In the genomic region with DNA sequence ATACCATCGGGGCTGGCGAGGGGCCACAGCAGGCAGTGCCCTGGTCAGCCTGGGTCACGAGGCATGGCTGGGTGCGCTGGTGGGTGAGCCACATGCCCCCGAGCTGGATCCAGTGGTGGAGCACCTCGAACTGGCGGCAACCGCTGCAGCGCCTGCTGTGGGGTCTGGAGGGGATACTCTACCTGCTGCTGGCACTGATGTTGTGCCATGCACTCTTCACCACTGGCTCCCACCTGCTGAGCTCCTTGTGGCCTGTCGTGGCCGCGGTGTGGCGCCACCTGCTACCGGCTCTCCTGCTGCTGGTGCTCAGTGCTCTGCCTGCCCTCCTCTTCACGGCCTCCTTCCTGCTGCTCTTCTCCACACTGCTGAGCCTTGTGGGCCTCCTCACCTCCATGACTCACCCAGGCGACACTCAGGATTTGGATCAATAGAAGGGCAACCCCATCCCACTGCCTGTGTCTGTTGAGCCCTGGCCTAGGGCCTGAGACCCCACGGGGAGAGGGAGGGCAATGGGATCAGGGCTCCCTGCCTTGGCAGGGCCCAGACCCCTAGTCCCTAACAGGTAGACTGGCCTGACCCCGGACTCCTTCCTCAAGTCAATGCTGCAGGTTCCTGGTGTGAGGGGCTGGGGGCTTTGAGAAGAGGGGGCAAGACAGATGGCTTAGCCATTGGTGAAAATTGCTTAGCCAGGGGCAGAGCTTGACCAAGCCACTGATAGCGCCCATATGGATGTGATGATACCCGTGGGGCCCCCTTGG, we compare ENCODE assay signal across 13 cellular contexts. TPM values are rescaled to one million over a fixed set of nuclear protein-coding genes. Genes with fewer than 3 reads are reported as not detected.
A peak's percentile ranks its signal among the peaks of the same experiment; 100 is the strongest.
DNase-seq lines count a peak whose midpoint lies in the region; ATAC-seq and TF ChIP-seq lines count a peak whose summit lies in the region.
"Had no signal": no experiment of that assay in that cellular context is flagged by ENCODE, and none has a peak within 500 bp of the region (broad histone marks: within the 10 kb centered on the region; RNA-seq: fewer than 3 reads in every experiment).

No MANE protein-coding gene starts in this region.

- TF ChIP-seq EP300 in SK-N-SH (IDR thresholded peaks at IDR 0.05; ENCODE audit: borderline replicate concordance in 1 of 2, low read depth in 1 of 2, low read length in 1 of 2) = no peak

- CTCF ChIA-PET in SK-N-SH (lab: Yijun Ruan, JAX) = no interaction called here

- no peak for TF ChIP-seq POLR2A in body of pancreas (IDR thresholded peaks at IDR 0.05)

- H3K27ac ChIP-seq in SK-N-SH (ENCODE audit: low read depth in 2 of 2, low read length in 1 of 2) (no peak overlapping the region), body of pancreas (no peak overlapping the region)
- H3K27ac ChIP-seq: esophagus squamous epithelium, ovary, upper lobe of left lung had no signal

- H3K4me3 ChIP-seq in SK-N-SH (ENCODE audit: low read depth in 2 of 2, low read length in 1 of 2) (no peak overlapping the region), body of pancreas (no peak overlapping the region)
- H3K4me3 ChIP-seq: esophagus squamous epithelium, ovary, upper lobe of left lung had no signal

- no peak for ATAC-seq in SK-N-SH treated with all-trans-retinoic acid at 6 μM for 48 hours
- no peak for ATAC-seq in body of pancreas

- H3K36me3 Mint-ChIP-seq in osteocyte (ENCODE audit: unreplicated experiment) = no peaks in the 10 kb centered on the region

- H3K9me2 ChIP-seq in SK-N-SH = no peaks in the 10 kb centered on the region

- POLR2A ChIA-PET in SK-N-SH (lab: Yijun Ruan, JAX) = no interaction called here

- H3K79me2 ChIP-seq in SK-N-SH (ENCODE audit: insufficient read depth) = no peaks in the 10 kb centered on the region

- H3K9me3 ChIP-seq in SK-N-SH = peaks cover 7% of the 10 kb centered on the region
- H3K9me3 ChIP-seq in body of pancreas = no peaks in the 10 kb centered on the region
- H3K9me3 ChIP-seq: ovary, upper lobe of left lung had no signal

- no peak overlapping the region for H3K9ac ChIP-seq in SK-N-SH

- H3K4me1 ChIP-seq in SK-N-SH (ENCODE audit: control insufficient read depth in 1 of 2, insufficient read depth in 2 of 2, low read depth in 1 of 2, low read length in 1 of 2) (peaks cover 12 to 18% of the 10 kb centered on the region in 2 experiments; a peak in 2 of 4 replicates), body of pancreas (peaks cover 4% of the 10 kb centered on the region)

- H3K27me3 ChIP-seq in SK-N-SH (ENCODE audit: insufficient read depth) = no peaks in the 10 kb centered on the region
- peaks cover 0 to 10% of the 10 kb centered on the region in 2 donors for H3K27me3 ChIP-seq in body of pancreas
- H3K27me3 ChIP-seq: ovary had no signal

- no peaks in the 10 kb centered on the region for H4K20me1 ChIP-seq in SK-N-SH (ENCODE audit: insufficient read depth)

- H3F3A ChIP-seq in SK-N-SH (replicated peaks; ENCODE audit: insufficient read depth) = peaks cover 13% of the 10 kb centered on the region

- WGBS in SK-N-SH (ENCODE audit: low lambda C conversion rate) = 85% methylated on average over 8 of the region's 20 CpGs
- 58 to 65% methylated on average over 9 to 20 of the region's 20 CpGs for WGBS in body of pancreas, 2 donors

- intact Hi-C loops in body of pancreas (cut with DNase I) = no loop called here

- no peak overlapping the region for H3K4me3 Mint-ChIP-seq in osteocyte (ENCODE audit: unreplicated experiment)
- H3K4me3 Mint-ChIP-seq: activated CD4-positive, alpha-beta T cell treated with anti-CD3 and anti-CD28 coated beads, Interleukin-2, amount 10 ng/mL, durations not matched to agents 24 days and 14 days had no signal

- H3K27ac Mint-ChIP-seq in osteocyte (ENCODE audit: unreplicated experiment) = no peak overlapping the region
- H3K27ac Mint-ChIP-seq: activated CD4-positive, alpha-beta T cell treated with anti-CD3 and anti-CD28 coated beads, Interleukin-2, amount 10 ng/mL, durations not matched to agents 24 days and 14 days had no signal

- DNase-seq in SK-N-SH = peak; percentile 14
- DNase-seq in SW480 (ENCODE audit: low spot score) = peak; percentile 27
- DNase-seq in osteocyte (ENCODE audit: extremely low spot score, unreplicated experiment) = peak; percentile 83
- no peak for DNase-seq in body of pancreas
- no peak for DNase-seq in NCI-H1105 (lab: John Stamatoyannopoulos, UW)
- DNase-seq: activated CD4-positive, alpha-beta T cell treated with anti-CD3 and anti-CD28 coated beads, Interleukin-2, amount 10 ng/mL, durations not matched to agents 24 days and 14 days; EL; esophagus squamous epithelium; NCI-H2107; ovary had no signal

- H3K36me3 ChIP-seq in SK-N-SH (replicated peaks in 1 of 2; ENCODE audit: control insufficient read depth in 1 of 2, insufficient read depth in 2 of 2, low read length in 1 of 2) (no peaks in the 10 kb centered on the region), body of pancreas (replicated peaks in 1 of 2; ENCODE audit: insufficient read depth in 1 of 2, low read depth in 2 of 2) (no peaks in the 10 kb centered on the region)
- H3K36me3 ChIP-seq: esophagus squamous epithelium, ovary, upper lobe of left lung had no signal

- H3K4me1 Mint-ChIP-seq in osteocyte (ENCODE audit: unreplicated experiment) = peaks cover 62% of the 10 kb centered on the region

- no peak overlapping the region for H3K4me2 ChIP-seq in SK-N-SH

- no peak for TF ChIP-seq RAD21 in SK-N-SH (IDR thresholded peaks at IDR 0.05; ENCODE audit: low read length)

- no peak overlapping the region for H2AFZ ChIP-seq in SK-N-SH (ENCODE audit: low read depth)

- H3K27me3 Mint-ChIP-seq in osteocyte (ENCODE audit: unreplicated experiment) = no peaks in the 10 kb centered on the region

- no peak for TF ChIP-seq CTCF in SK-N-SH (IDR thresholded peaks at IDR 0.05)
- TF ChIP-seq CTCF in osteocyte (IDR thresholded peaks at IDR 0.05) = no peak
- TF ChIP-seq CTCF in body of pancreas (IDR thresholded peaks at IDR 0.05) = no peak

- peaks cover 8% of the 10 kb centered on the region for H3K9me3 Mint-ChIP-seq in osteocyte (ENCODE audit: unreplicated experiment)

TF ChIP-seq in SK-N-SH, 30 proteins besides CTCF, POLR2A, EP300 and RAD21:
- TF ChIP-seq SIN3A (IDR thresholded peaks at IDR 0.05; ENCODE audit: borderline replicate concordance, low read depth, low read length) (no peak), MXI1 (IDR thresholded peaks at IDR 0.05; ENCODE audit: low read depth, low read length) (no peak)

TF ChIP-seq in SK-N-SH treated with all-trans-retinoic acid at 6 μM for 48 hours, 23 proteins besides CTCF, POLR2A, EP300 and RAD21 (continues in another document):
- TF ChIP-seq CSDC2 (CRISPR knock-in tag; IDR thresholded peaks at IDR 0.05) (no peak), TCF4 (CRISPR knock-in tag; IDR thresholded peaks at IDR 0.05; ENCODE audit: borderline replicate concordance) (no peak), ESRRG (CRISPR knock-in tag; IDR thresholded peaks at IDR 0.05) (no peak), OSR1 (CRISPR knock-in tag; IDR thresholded peaks at IDR 0.05) (no peak), ISL1 (CRISPR knock-in tag; IDR thresholded peaks at IDR 0.05) (no peak), ZNF8 (CRISPR knock-in tag; IDR thresholded peaks at IDR 0.05) (no peak), PPARA (CRISPR knock-in tag; IDR thresholded peaks at IDR 0.05; ENCODE audit: borderline replicate concordance) (no peak)
- TF ChIP-seq, protein P1, sequence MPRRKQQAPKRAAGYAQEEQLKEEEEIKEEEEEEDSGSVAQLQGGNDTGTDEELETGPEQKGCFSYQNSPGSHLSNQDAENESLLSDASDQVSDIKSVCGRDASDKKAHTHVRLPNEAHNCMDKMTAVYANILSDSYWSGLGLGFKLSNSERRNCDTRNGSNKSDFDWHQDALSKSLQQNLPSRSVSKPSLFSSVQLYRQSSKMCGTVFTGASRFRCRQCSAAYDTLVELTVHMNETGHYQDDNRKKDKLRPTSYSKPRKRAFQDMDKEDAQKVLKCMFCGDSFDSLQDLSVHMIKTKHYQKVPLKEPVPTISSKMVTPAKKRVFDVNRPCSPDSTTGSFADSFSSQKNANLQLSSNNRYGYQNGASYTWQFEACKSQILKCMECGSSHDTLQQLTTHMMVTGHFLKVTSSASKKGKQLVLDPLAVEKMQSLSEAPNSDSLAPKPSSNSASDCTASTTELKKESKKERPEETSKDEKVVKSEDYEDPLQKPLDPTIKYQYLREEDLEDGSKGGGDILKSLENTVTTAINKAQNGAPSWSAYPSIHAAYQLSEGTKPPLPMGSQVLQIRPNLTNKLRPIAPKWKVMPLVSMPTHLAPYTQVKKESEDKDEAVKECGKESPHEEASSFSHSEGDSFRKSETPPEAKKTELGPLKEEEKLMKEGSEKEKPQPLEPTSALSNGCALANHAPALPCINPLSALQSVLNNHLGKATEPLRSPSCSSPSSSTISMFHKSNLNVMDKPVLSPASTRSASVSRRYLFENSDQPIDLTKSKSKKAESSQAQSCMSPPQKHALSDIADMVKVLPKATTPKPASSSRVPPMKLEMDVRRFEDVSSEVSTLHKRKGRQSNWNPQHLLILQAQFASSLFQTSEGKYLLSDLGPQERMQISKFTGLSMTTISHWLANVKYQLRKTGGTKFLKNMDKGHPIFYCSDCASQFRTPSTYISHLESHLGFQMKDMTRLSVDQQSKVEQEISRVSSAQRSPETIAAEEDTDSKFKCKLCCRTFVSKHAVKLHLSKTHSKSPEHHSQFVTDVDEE (CRISPR knock-in tag; IDR thresholded peaks at IDR 0.05) = no peak

RNA-seq across cellular contexts. Expression of a gene that starts 0.6 kb away (rescaled TPM):
- polyA plus RNA-seq in SK-N-SH (2012; rRNA removed) = 0.02 and 0.10 TPM in 2 replicates
- polyA plus RNA-seq in SK-N-SH (2012; cell fraction: cytosol; rRNA removed) = 0.03 and 0.05 TPM in 2 replicates
- 0.46 and 0.64 TPM in 2 replicates for polyA plus RNA-seq in SK-N-SH (2012; cell fraction: nucleus; rRNA removed)
- total RNA-seq in osteocyte (not detected in 2 replicates), body of pancreas (not detected)
- total RNA-seq: A673; activated CD4-positive, alpha-beta T cell treated with anti-CD3 and anti-CD28 coated beads, Interleukin-2, amount 10 ng/mL, durations not matched to agents 24 days and 14 days; esophagus squamous epithelium; ovary; upper lobe of left lung had no signal
- polyA plus RNA-seq: ovary had no signal

RNA-seq across cellular contexts. Expression of a gene that starts 2.0 kb away (rescaled TPM):
- polyA plus RNA-seq in SK-N-SH (2012; rRNA removed) = 1.1 and 1.2 TPM in 2 replicates
- polyA plus RNA-seq in SK-N-SH (2012; cell fraction: cytosol; rRNA removed) = 0.17 and 0.87 TPM in 2 replicates
- polyA plus RNA-seq in SK-N-SH (2012; cell fraction: nucleus; rRNA removed) = 0.34 and 0.79 TPM in 2 replicates
- total RNA-seq in osteocyte = not detected in 2 replicates
- total RNA-seq in body of pancreas = not detected
- total RNA-seq: A673; activated CD4-positive, alpha-beta T cell treated with anti-CD3 and anti-CD28 coated beads, Interleukin-2, amount 10 ng/mL, durations not matched to agents 24 days and 14 days; esophagus squamous epithelium; upper lobe of left lung had no signal
- polyA plus RNA-seq: ovary had no signal

RNA-seq across cellular contexts. Expression of a gene that starts 16.3 kb away (rescaled TPM):
- polyA plus RNA-seq in SK-N-SH (2012; rRNA removed) = 58.3 and 99.9 TPM in 2 replicates
- polyA plus RNA-seq in SK-N-SH (2012; cell fraction: cytosol; rRNA removed) = 36.1 and 58.7 TPM in 2 replicates
- polyA plus RNA-seq in SK-N-SH (2012; cell fraction: nucleus; rRNA removed) = 140 and 155 TPM in 2 replicates
- total RNA-seq in osteocyte (84.0 and 85.8 TPM in 2 replicates), body of pancreas (1 to 10 TPM; 2.3 to 4.9 TPM)

RNA-seq across cellular contexts. Expression of a gene that starts 23.7 kb away (rescaled TPM):
- polyA plus RNA-seq in SK-N-SH (2012; rRNA removed) = 65.2 and 73.6 TPM in 2 replicates
- polyA plus RNA-seq in SK-N-SH (2012; cell fraction: cytosol; rRNA removed) = 16.3 and 21.7 TPM in 2 replicates
- 566 and 689 TPM in 2 replicates for polyA plus RNA-seq in SK-N-SH (2012; cell fraction: nucleus; rRNA removed)
- total RNA-seq in osteocyte = 68.3 and 80.8 TPM in 2 replicates
- total RNA-seq in body of pancreas = 10 to 100 TPM; 26.5 to 48.1 TPM

RNA-seq across cellular contexts. Expression of a gene that starts 23.8 kb away (rescaled TPM):
- 62.0 and 78.4 TPM in 2 replicates for polyA plus RNA-seq in SK-N-SH (2012; rRNA removed)
- polyA plus RNA-seq in SK-N-SH (2012; cell fraction: cytosol; rRNA removed) = 25.1 and 33.3 TPM in 2 replicates
- 293 and 305 TPM in 2 replicates for polyA plus RNA-seq in SK-N-SH (2012; cell fraction: nucleus; rRNA removed)
- total RNA-seq in osteocyte (45.2 and 51.1 TPM in 2 replicates), body of pancreas (10 to 100 TPM; 21.3 to 25.4 TPM)

Comparison
In these comparisons a context has a peak if more than half of its experiments do, and no peak if none do; other contexts are left out.
1. DNase-seq: peak in SK-N-SH (single experiment), SW480 (single experiment) and osteocyte (single experiment); none in body of pancreas (0 of 4) and NCI-H1105 (single experiment).
2. RNA of a gene that starts 16.3 kb away (total RNA-seq): 84.0 to 85.8 TPM in osteocyte; 2.3 to 4.9 TPM in body of pancreas; every median in the first group is over 10 times any median in the second.